ENCODE assay signal across 25 cellular contexts in genomic region chr18:78937166-78937565, GRCh38. TPM values are rescaled to one million over a fixed set of nuclear protein-coding genes. Genes with fewer than 3 reads are reported as not detected.
"Had no signal": no experiment of that assay in that cellular context is flagged by ENCODE, and none has a peak within 500 bp of the region (broad histone marks: within the 10 kb centered on the region; RNA-seq: fewer than 3 reads in every experiment).

No MANE protein-coding gene starts in this region.

- H3K36me3 ChIP-seq: colonic mucosa, esophagus squamous epithelium, gastrocnemius medialis, heart right ventricle, left lung, lower lobe of right lung had no signal

- H3K27ac ChIP-seq: colonic mucosa, epithelial cell of prostate, esophagus squamous epithelium, gastrocnemius medialis, heart right ventricle, left lung, lower lobe of right lung had no signal

- H3K27me3 ChIP-seq: colonic mucosa, gastrocnemius medialis had no signal

- H3K4me1 ChIP-seq: colonic mucosa, esophagus squamous epithelium, gastrocnemius medialis, heart right ventricle, left lung, lower lobe of right lung had no signal

- DNase-seq: colonic mucosa; cortex of kidney; effector CD8-positive, alpha-beta T cell; effector memory CD8-positive, alpha-beta T cell; endodermal cell; erythroblast; esophagus squamous epithelium; foreskin fibroblast; foreskin melanocyte; gastrocnemius medialis; glutamatergic neuron; head of caudate nucleus; heart right ventricle; hippocampal formation; left cardiac atrium; left lung; left ventricle myocardium superior; lower lobe of right lung; mesenchymal stem cell; midbrain had no signal

- H3K4me3 ChIP-seq: colonic mucosa, esophagus squamous epithelium, gastrocnemius medialis, heart right ventricle, left lung, lower lobe of right lung had no signal

RNA-seq across cellular contexts. Expression of gene SALL3, which starts 42.5 kb away (rescaled TPM):
- total RNA-seq: chondrocyte, dermis microvascular lymphatic vessel endothelial cell, esophagus mucosa, esophagus squamous epithelium, gastrocnemius medialis, left lung, left ventricle myocardium superior, lower lobe of right lung, lung microvascular endothelial cell had no signal
